Comparison of ENCODE assay signal across 28 cellular contexts in genomic region chr1:107512836-107513235, GRCh38.
"Had no signal": no experiment of that assay in that cellular context is flagged by ENCODE, and none has a peak within 500 bp of the region (broad histone marks: within the 10 kb centered on the region; RNA-seq: fewer than 3 reads in every experiment).

No MANE protein-coding gene starts in this region.

- ATAC-seq: activated CD8-positive, alpha-beta T cell treated with anti-CD3 and anti-CD28 coated beads for 36 hours had no signal

- H3K36me3 ChIP-seq: ascending aorta, cardiac muscle cell had no signal

- H3K4me1 ChIP-seq: ascending aorta had no signal

- H3K27ac ChIP-seq: ascending aorta, cardiac muscle cell, VCaP had no signal

- H3K4me3 ChIP-seq: ascending aorta, cardiac muscle cell had no signal

- DNase-seq: activated B cell treated with CpG ODN at 0.5 μM for 24 hours; activated CD4-positive, alpha-beta memory T cell treated with anti-CD3 and anti-CD28 coated beads for 36 hours; activated CD4-positive, alpha-beta T cell treated with anti-CD3 and anti-CD28 coated beads for 4 hours; activated CD4-positive, alpha-beta T cell treated with anti-CD3 and anti-CD28 coated beads, Interleukin-2, amount 10 ng/mL, durations not matched to agents 24 days and 14 days; activated CD4-positive, alpha-beta T cell treated with anti-CD3 and anti-CD28 coated beads, Interleukin-2, amount 50 U/mL, for 1 hour; activated CD4-positive, alpha-beta T cell treated with anti-CD3 and anti-CD28 coated beads, Interleukin-2, amount 50 U/mL, for 4 hours; activated CD4-positive, CD25-positive, alpha-beta regulatory T cell treated with anti-CD3 and anti-CD28 coated beads, Interleukin-2, amount 50 U/mL, for 72 hours; activated CD8-positive, alpha-beta memory T cell treated with anti-CD3 and anti-CD28 coated beads, Interleukin-2, amount 50 U/mL, for 4 hours; activated CD8-positive, alpha-beta T cell treated with anti-CD3 and anti-CD28 coated beads for 36 hours; activated effector memory CD4-positive, alpha-beta T cell treated with Interleukin-2 at 50 U/mL for 16 hours; activated gamma-delta T cell; activated naive CD4-positive, alpha-beta T cell treated with anti-CD3 and anti-CD28 coated beads, Interleukin-2, amount 10 ng/mL, durations not matched to agents 7 days and 5 days; activated naive CD4-positive, alpha-beta T cell treated with Interleukin-2 at 50 U/mL for 16 hours; activated T-cell treated with anti-CD3 and anti-CD28 coated beads for 4 hours; activated T-cell treated with anti-CD3 and anti-CD28 coated beads, Interleukin-2, amount 50 U/mL, for 1 hour; activated T-cell treated with anti-CD3 and anti-CD28 coated beads, Interleukin-2, amount 50 U/mL, for 48 hours; amygdala; anterior cingulate cortex; caudate nucleus; cerebellar nuclear complex; T-helper 1 cell; T-helper 2 cell; T-helper 9 cell had no signal

- H3K27me3 ChIP-seq: ascending aorta, cardiac muscle cell had no signal

- FAIRE-seq: bronchial epithelial cell, TTC549 had no signal

- H3K9me3 ChIP-seq: ascending aorta had no signal
